8 cellular contexts compared by ENCODE assay signal in the genomic region with DNA sequence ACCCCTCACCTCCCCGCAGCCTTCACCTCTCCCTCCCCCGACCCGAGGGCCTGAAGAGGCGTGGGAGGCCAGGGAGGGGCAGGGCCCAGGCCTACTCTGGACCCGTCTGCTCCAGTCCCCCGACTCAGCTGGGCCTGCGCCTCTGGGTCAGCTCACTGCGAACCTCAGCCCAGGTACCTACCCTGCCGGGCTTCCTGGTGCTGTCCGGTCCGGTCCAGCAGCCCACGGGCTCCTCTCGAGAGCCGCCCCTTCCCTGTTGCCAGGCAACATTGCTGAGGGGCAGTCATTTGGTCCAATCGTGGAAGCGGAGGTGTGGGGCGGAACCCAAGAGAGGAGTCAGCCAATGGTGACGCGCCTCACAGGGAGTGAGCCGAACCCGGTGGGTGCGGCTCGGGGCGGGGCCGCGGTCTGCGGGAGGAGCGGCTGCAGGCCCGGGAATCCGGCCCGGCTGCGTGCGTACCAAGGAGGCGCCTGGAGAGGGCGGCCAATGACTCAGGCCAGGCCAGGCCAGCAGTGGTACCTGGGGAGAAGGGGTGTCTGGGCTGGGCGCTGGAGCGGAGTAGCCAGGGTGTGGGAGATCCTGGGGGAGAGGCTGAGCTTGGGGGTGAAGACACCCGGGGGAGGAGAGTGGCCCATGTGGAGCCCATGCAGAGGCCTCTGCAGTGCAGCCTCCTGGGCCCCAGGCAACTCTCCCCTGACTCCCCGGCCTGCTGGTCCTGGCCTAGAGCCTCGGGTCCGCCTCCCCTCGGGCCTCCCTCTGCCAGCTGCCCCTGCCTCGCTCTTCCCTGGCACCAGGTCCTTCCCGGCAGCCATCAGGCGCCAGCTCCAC. TPM values are rescaled to one million over a fixed set of nuclear protein-coding genes. Genes with fewer than 3 reads are reported as not detected.
DNase-seq lines count a peak whose midpoint lies in the region; TF ChIP-seq lines count a peak whose summit lies in the region.

A gene with protein sequence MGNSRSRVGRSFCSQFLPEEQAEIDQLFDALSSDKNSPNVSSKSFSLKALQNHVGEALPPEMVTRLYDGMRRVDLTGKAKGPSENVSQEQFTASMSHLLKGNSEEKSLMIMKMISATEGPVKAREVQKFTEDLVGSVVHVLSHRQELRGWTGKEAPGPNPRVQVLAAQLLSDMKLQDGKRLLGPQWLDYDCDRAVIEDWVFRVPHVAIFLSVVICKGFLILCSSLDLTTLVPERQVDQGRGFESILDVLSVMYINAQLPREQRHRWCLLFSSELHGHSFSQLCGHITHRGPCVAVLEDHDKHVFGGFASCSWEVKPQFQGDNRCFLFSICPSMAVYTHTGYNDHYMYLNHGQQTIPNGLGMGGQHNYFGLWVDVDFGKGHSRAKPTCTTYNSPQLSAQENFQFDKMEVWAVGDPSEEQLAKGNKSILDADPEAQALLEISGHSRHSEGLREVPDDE (minus strand): TSS at position 240 of the 829 bp plus-strand sequence. CDS start 6,573 bp downstream, outside the sequence.

- no peaks in the 10 kb centered on the region for H3K9me2 ChIP-seq in hepatocyte (replicated peaks; ENCODE audit: insufficient read depth)

- no peaks in the 10 kb centered on the region for H3K36me3 ChIP-seq in hepatocyte (replicated peaks; ENCODE audit: insufficient read depth, low read depth)

- peak within 1 kb of the TSS; percentile 94 for H3K27ac Mint-ChIP-seq in HFFc6

- H2AFZ ChIP-seq in hepatocyte: peak within 1 kb of the TSS; percentile 32

- H3K27ac ChIP-seq in hepatocyte: peak within 1 kb of the TSS; percentile 75

- TF ChIP-seq CTCF in GM10266 (IDR thresholded peaks at IDR 0.05; ENCODE audit: control insufficient read depth, insufficient read depth, low read depth, missing control alignments) (no peak), HFFc6 (IDR thresholded peaks at IDR 0.05) (no peak; the same call in none of the 2 replicates), NB4 (IDR thresholded peaks at IDR 0.05; ENCODE audit: low read depth, low read length) (no peak), hepatocyte (IDR thresholded peaks at IDR 0.05; ENCODE audit: poor library complexity) (no peak)

- H3K4me3 ChIP-seq in NB4 (ENCODE audit: low read depth, low read length) (peak within 1 kb of the TSS; percentile 60), hepatocyte (peak within 1 kb of the TSS; percentile 27)

- peak within 1 kb of the TSS; percentile 93 for H3K4me3 Mint-ChIP-seq in HFFc6

- peak within 1 kb of the TSS; percentile 80 for H3K4me2 ChIP-seq in hepatocyte

- peaks cover 8% of the 10 kb centered on the region for H3K4me1 ChIP-seq in hepatocyte (ENCODE audit: insufficient read depth)

- no peaks in the 10 kb centered on the region for H3K9me3 ChIP-seq in hepatocyte (ENCODE audit: low read depth)

- H4K20me1 ChIP-seq in hepatocyte (ENCODE audit: insufficient read depth, poor library complexity, severe bottlenecking): no peaks in the 10 kb centered on the region

- H3K9me3 Mint-ChIP-seq in HFFc6: no peaks in the 10 kb centered on the region

- H3K27me3 ChIP-seq in hepatocyte: no peaks in the 10 kb centered on the region

- peaks cover 65% of the 10 kb centered on the region for H3K4me1 Mint-ChIP-seq in HFFc6 (ENCODE audit: low read depth)

- peaks cover 39% of the 10 kb centered on the region for H3K36me3 Mint-ChIP-seq in HFFc6 (ENCODE audit: low read depth)

- peaks cover 3% of the 10 kb centered on the region; the same call in 1 of the 2 replicates for H3K27me3 Mint-ChIP-seq in HFFc6 (ENCODE audit: insufficient read depth)

- 8% methylated on average over 41 of the region's 45 CpGs for WGBS in hepatocyte (ENCODE audit: low lambda C conversion rate, missing lambda C conversion rate)

- peak; percentile 58 for TF ChIP-seq POLR2A in NB4 (IDR thresholded peaks at IDR 0.05; ENCODE audit: extremely low read depth, insufficient read length)

- DNase-seq in GM10266 (ENCODE audit: extremely low spot score): peak; percentile 97
- peak; percentile 99 for DNase-seq in HFFc6
- peak; percentile 98 for DNase-seq in NB4 (ENCODE audit: low read depth)
- DNase-seq in T-helper 9 cell: peak; percentile 97
- peak; percentile 100 for DNase-seq in astrocyte of the hippocampus (ENCODE audit: low read depth, low spot score)
- DNase-seq in hepatocyte (ENCODE audit: low spot score): peak; percentile 99
- peak; percentile 99 for DNase-seq in retina
- no peak for DNase-seq in NCI-H1436 (lab: John Stamatoyannopoulos, UW)

- peaks cover 12% of the 10 kb centered on the region for H3K79me2 ChIP-seq in hepatocyte

RNA-seq across cellular contexts. Expression of the gene that starts here (rescaled TPM):
- total RNA-seq in HFFc6 (2021; fragmentation: NEBNext Ultra II Directional; extraction: Animal tissue kit (Norgen Biotek cat#: 25700)): 10 to 100 TPM; 45.6 to 57.3 (median 50.8) TPM
- 13.5 and 29.7 TPM in 2 replicates for total RNA-seq in hepatocyte
- polyA plus RNA-seq in hepatocyte: 21.6 and 22.6 TPM in 2 replicates
